28 cellular contexts compared by ENCODE assay signal in the genomic region with DNA sequence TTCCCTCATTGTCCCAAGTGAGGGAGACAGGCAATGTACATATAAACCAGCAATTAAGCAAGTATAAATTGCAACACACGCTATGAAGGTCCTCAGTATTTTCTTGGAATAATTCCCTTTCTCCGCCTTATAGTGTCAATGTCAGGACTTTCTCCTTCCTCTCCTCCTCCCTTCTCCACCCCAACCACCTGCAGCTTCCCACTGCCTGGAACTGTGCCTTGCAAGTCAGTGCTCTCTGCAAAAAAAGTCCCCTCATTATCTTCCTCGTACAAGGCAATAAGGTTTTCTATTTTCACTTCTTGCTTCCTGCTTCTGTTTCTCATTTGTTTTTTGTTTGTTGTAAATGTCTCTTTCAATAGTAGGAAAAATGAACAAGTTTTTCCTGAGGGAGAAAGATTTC.
"Had no signal": no experiment of that assay in that cellular context is flagged by ENCODE, and none has a peak within 500 bp of the region (broad histone marks: within the 10 kb centered on the region; RNA-seq: fewer than 3 reads in every experiment).

No MANE protein-coding gene starts in this region.

- H3K4me1 Mint-ChIP-seq: nephron progenitor cell had no signal

- ATAC-seq: heart left ventricle; left cardiac atrium; left lung; lower lobe of right lung; natural killer cell; right lobe of liver; stimulated activated naive B cell treated with anti-CD40 and anti-IgM and Interleukin-4, amounts not matched to agents 10 μg/mL and 1 μg/mL and 100 μg/mL, for 72 hours; stimulated activated naive CD8-positive, alpha-beta T cell treated with anti-CD3 and anti-CD28 coated beads, Interleukin-15, Interleukin-2, amounts not matched to agents 100 U/mL and 50 U/mL, for 24 hours; upper lobe of right lung had no signal

- H3K4me1 ChIP-seq: heart left ventricle, left lung, lower lobe of right lung, parathyroid adenoma, right atrium auricular region, right lobe of liver, stomach, testis, upper lobe of right lung had no signal

- H3K36me3 ChIP-seq: heart left ventricle, left lung, lower lobe of right lung, neural progenitor cell, neutrophil, right atrium auricular region, right lobe of liver, thyroid gland, transverse colon, upper lobe of right lung had no signal

- H3K9me3 Mint-ChIP-seq: nephron progenitor cell, neural progenitor cell had no signal

- H3K36me3 Mint-ChIP-seq: naive B cell, neural progenitor cell had no signal

- H3K4me3 ChIP-seq: heart left ventricle, left lung, lower lobe of right lung, neural progenitor cell, right atrium auricular region, right lobe of liver, stomach, testis, thyroid gland, transverse colon, upper lobe of right lung had no signal

- DNase-seq: heart left ventricle; hypothalamus; immature natural killer cell; left cardiac atrium; left lung; lower lobe of right lung; mammary epithelial cell; mesenchymal stem cell; naive B cell; natural killer cell; nephron progenitor cell; occipital lobe; right lobe of liver; stimulated activated CD4-positive, alpha-beta T cell treated with anti-CD3 and anti-CD28 coated beads, Interleukin-12 subunit alpha, Interleukin-12 subunit beta, amount 100 ng/mL, for 4 hours; stimulated activated CD4-positive, alpha-beta T cell treated with anti-CD3 and anti-CD28 coated beads, Interleukin-15, amount 100 ng/mL, for 24 hours; stimulated activated CD4-positive, alpha-beta T cell treated with anti-CD3 and anti-CD28 coated beads, Interleukin-2, amount 100 ng/mL, for 24 hours; stimulated activated CD4-positive, alpha-beta T cell treated with anti-CD3 and anti-CD28 coated beads, Interleukin-4, amount 100 ng/mL, for 1 hour; stimulated activated naive B cell treated with anti-CD40 and anti-IgM and Interleukin-4, amounts not matched to agents 10 μg/mL and 1 μg/mL and 100 μg/mL, for 72 hours; stimulated activated naive CD8-positive, alpha-beta T cell treated with anti-CD3 and anti-CD28 coated beads, Interleukin-15, Interleukin-2, amounts not matched to agents 100 U/mL and 50 U/mL, for 24 hours; stomach; testis; thyroid gland; transverse colon; upper lobe of right lung had no signal

- H3K9me3 ChIP-seq: heart left ventricle, left lung, lower lobe of right lung, neutrophil, right atrium auricular region, right lobe of liver, stomach, testis, thyroid gland, transverse colon, upper lobe of right lung had no signal

- H3K27ac Mint-ChIP-seq: immature natural killer cell; natural killer cell; nephron progenitor cell; neural progenitor cell; stimulated activated naive B cell treated with anti-CD40 and anti-IgM and Interleukin-4, amounts not matched to agents 10 μg/mL and 1 μg/mL and 100 μg/mL, for 72 hours had no signal

- H3K4me3 Mint-ChIP-seq: immature natural killer cell; naive B cell; natural killer cell; nephron progenitor cell; neural progenitor cell; stimulated activated naive B cell treated with anti-CD40 and anti-IgM and Interleukin-4, amounts not matched to agents 10 μg/mL and 1 μg/mL and 100 μg/mL, for 72 hours had no signal
